Comparison of ENCODE assay signal across 8 cellular contexts in the genomic region with DNA sequence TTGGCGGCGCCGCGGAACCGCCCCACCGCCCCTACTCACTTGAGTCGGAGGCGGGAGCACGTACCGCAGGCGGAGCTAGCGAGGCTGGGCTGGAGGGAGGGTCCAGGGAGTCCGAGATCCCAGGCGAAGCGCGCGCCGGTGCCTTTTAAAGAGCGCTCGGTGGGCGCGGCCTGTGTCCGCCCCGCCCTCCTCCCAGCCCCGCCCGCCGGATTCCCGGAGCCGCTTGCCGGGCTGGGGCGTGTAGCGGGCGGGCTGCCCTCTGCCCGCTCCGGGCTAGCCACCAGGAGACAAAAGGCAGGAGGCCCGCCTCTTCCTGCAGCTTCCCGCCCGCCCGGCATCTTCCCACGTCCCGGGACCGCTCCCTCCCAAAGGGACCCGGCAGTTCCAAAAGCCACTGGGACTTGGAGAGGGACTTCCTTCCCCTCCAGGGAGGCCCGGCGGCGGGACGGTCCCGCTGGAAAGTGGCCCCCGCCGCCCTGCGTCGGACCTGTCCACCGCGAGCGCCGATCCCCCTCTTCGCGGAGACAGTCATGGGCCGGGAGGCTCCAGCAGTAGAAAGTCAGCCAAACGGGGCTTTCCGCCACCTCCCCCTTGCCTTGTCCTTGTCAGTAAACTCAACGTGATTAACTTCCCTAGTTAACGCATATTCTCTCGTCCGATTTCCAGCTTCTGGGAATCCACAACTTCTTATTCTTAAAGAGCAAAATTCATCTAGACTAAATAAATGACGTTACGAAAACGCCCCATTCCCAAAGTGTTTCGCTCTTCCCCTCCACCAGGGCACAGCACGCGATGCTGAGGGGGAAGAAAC. TPM values are rescaled to one million over a fixed set of nuclear protein-coding genes. Genes with fewer than 3 reads are reported as not detected.
DNase-seq lines count a peak whose midpoint lies in the region; ATAC-seq, FAIRE-seq and TF ChIP-seq lines count a peak whose summit lies in the region.

A gene (minus strand): TSS at position 121 of the 811 bp plus-strand sequence. CDS start 12,759 bp downstream, outside the sequence.

- no peak for FAIRE-seq in A549 (lab: Jason Lieb, UNC)

- H3K27me3 ChIP-seq in spleen (replicated peaks in 1 of 7), result peaks cover 0 to 45% (median 13%) of the 10 kb centered on the region in 7 donors

- TF ChIP-seq CTCF in A549 (IDR thresholded peaks at IDR 0.05), result no peak
- no peak for TF ChIP-seq CTCF in WTC11 (IDR thresholded peaks at IDR 0.05)
- TF ChIP-seq CTCF in spleen (IDR thresholded peaks at IDR 0.05 in 8 of 11, conservative IDR thresholded peaks at IDR 0.05 in 3 of 11), result peak in 3 of 11 experiments; percentile 6 to 17 (median 11)

- H3K9me3 Mint-ChIP-seq in WTC11, result no peaks in the 10 kb centered on the region
- no peaks in the 10 kb centered on the region for H3K9me3 Mint-ChIP-seq in central memory CD8-positive, alpha-beta T cell

- H3K4me3 ChIP-seq in A549 (peak within 1 kb of the TSS; percentile 56), spleen (peak within 1 kb of the TSS; percentile 48 to 79 (median 56))

- POLR2A ChIA-PET in A549 (lab: Yijun Ruan, JAX), result interaction anchor here (0.6 to 1.6 kb wide), 8 partner anchors 13 to 1054 kb away, joined by 3 to 11 read pairs (median 3); a partner anchor contains a TSS
- POLR2A ChIA-PET in WTC11 (lab: Charles Lee), result interaction anchor here (0.5 to 1.8 kb wide), 7 partner anchors 10 to 248 kb away, joined by 3 to 5 read pairs (median 3); no protein-coding TSS in a partner anchor

- CTCF ChIA-PET in A549 (lab: Yijun Ruan, JAX) (interaction anchor here (1.1 to 1.9 kb wide), 4 partner anchors 14 to 126 kb away, joined by 3 to 4 read pairs (median 3); no protein-coding TSS in a partner anchor), WTC11 (lab: Charles Lee) (interaction anchor here (0.6 to 2.7 kb wide), 6 partner anchors 9 to 259 kb away, joined by 3 to 24 read pairs (median 4); no protein-coding TSS in a partner anchor)

- WGBS in A549 (ENCODE audit: missing lambda C conversion rate), result 2% methylated on average over 40 of the region's 71 CpGs
- 1 to 4% (median 2%) methylated on average over 25 to 71 of the region's 71 CpGs for WGBS in spleen, 5 donors

- peak; percentile 86 to 91 for DNase-seq in A549 (ENCODE audit: low read depth in 1 of 2, low spot score in 1 of 2)
- peak; percentile 89 for DNase-seq in NCI-H2171 treated with DMSO at 0.1 percent for 48 hours (lab: John Stamatoyannopoulos, UW)
- DNase-seq in WTC11 (ENCODE audit: low spot score), result peak; percentile 95
- no peak for DNase-seq in central memory CD8-positive, alpha-beta T cell (ENCODE audit: low spot score in 2 of 2)
- peak; percentile 70 for DNase-seq in iris pigment epithelial cell (ENCODE audit: low read depth)
- DNase-seq in spleen, result peak; percentile 90

- no peaks in the 10 kb centered on the region for H3K36me3 ChIP-seq in spleen

- H3K27me3 Mint-ChIP-seq in WTC11 (ENCODE audit: low read depth), result no peaks in the 10 kb centered on the region
- H3K27me3 Mint-ChIP-seq in central memory CD8-positive, alpha-beta T cell, result peaks cover 85% of the 10 kb centered on the region

- peaks cover 10% of the 10 kb centered on the region; the same call in 2 of the 3 replicates for H3K4me1 ChIP-seq in A549
- peaks cover 5 to 28% (median 16%) of the 10 kb centered on the region in 6 donors for H3K4me1 ChIP-seq in spleen

- H3K4me3 Mint-ChIP-seq in WTC11, result peak within 1 kb of the TSS; percentile 95
- peak within 1 kb of the TSS; percentile 85 for H3K4me3 Mint-ChIP-seq in central memory CD8-positive, alpha-beta T cell

- H3K4me2 ChIP-seq in A549, result peak within 1 kb of the TSS; percentile 80

- no peak for TF ChIP-seq RAD21 in A549 (conservative IDR thresholded peaks at IDR 0.05 in 1 of 2, IDR thresholded peaks at IDR 0.05 in 1 of 2)

- H3K27ac ChIP-seq in A549, result peak within 1 kb of the TSS; percentile 87 to 88
- H3K27ac ChIP-seq in spleen, result peak within 1 kb of the TSS; percentile 50 to 90 (median 82)

- peak; percentile 89 for TF ChIP-seq POLR2A in A549 (IDR thresholded peaks at IDR 0.05; ENCODE audit: low read length)
- TF ChIP-seq POLR2A in spleen (IDR thresholded peaks at IDR 0.05), result no peak

- peak within 1 kb of the TSS; percentile 98 for H3K27ac Mint-ChIP-seq in WTC11
- no peak within 1 kb of the TSS for H3K27ac Mint-ChIP-seq in central memory CD8-positive, alpha-beta T cell (ENCODE audit: low read depth)

- H3K4me1 Mint-ChIP-seq in WTC11, result peaks cover 42% of the 10 kb centered on the region
- H3K4me1 Mint-ChIP-seq in central memory CD8-positive, alpha-beta T cell, result peaks cover 11% of the 10 kb centered on the region

- intact Hi-C loops in spleen (cut with DNase I; ENCODE audit: low total_unique reads), result no loop called here

- ATAC-seq in A549 (peak; percentile 86 to 95), GM18858 (IDR thresholded peaks at IDR 0.05; ENCODE audit: unreplicated experiment) (peak; percentile 85), HG03064 (IDR thresholded peaks at IDR 0.05; ENCODE audit: low read depth, unreplicated experiment) (peak; percentile 93), WTC11 (peak; percentile 89)
- ATAC-seq in central memory CD8-positive, alpha-beta T cell (replicated peaks; ENCODE audit: extremely low read depth, poor library complexity, severe bottlenecking), result peak; percentile 53

- H3K9me3 ChIP-seq in A549 (no peaks in the 10 kb centered on the region), spleen (no peaks in the 10 kb centered on the region)

- no peak for TF ChIP-seq EP300 in A549 (IDR thresholded peaks at IDR 0.05)

- no peaks in the 10 kb centered on the region for H3K36me3 Mint-ChIP-seq in WTC11
- H3K36me3 Mint-ChIP-seq in central memory CD8-positive, alpha-beta T cell (ENCODE audit: insufficient read depth), result no peaks in the 10 kb centered on the region

TF ChIP-seq in A549, 52 proteins besides CTCF, POLR2A, EP300 and RAD21 (continues in another document):
- TF ChIP-seq, protein P1, sequence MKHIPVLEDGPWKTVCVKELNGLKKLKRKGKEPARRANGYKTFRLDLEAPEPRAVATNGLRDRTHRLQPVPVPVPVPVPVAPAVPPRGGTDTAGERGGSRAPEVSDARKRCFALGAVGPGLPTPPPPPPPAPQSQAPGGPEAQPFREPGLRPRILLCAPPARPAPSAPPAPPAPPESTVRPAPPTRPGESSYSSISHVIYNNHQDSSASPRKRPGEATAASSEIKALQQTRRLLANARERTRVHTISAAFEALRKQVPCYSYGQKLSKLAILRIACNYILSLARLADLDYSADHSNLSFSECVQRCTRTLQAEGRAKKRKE (CRISPR knock-in tag; IDR thresholded peaks at IDR 0.05; ENCODE audit: low read depth), result no peak
- TF ChIP-seq KDM5A (IDR thresholded peaks at IDR 0.05) (no peak), ZNF302 (CRISPR knock-in tag; IDR thresholded peaks at IDR 0.05) (no peak), RNF2 (IDR thresholded peaks at IDR 0.05; ENCODE audit: borderline replicate concordance, low read depth) (no peak), JUN (IDR thresholded peaks at IDR 0.05) (peak in 1 of 2 experiments; percentile 38; a peak in 1 of 5 replicates), CBX2 (IDR thresholded peaks at IDR 0.05; ENCODE audit: borderline replicate concordance, low read depth) (no peak), HEYL (CRISPR knock-in tag; IDR thresholded peaks at IDR 0.05) (no peak)
- TF ChIP-seq, protein P2, sequence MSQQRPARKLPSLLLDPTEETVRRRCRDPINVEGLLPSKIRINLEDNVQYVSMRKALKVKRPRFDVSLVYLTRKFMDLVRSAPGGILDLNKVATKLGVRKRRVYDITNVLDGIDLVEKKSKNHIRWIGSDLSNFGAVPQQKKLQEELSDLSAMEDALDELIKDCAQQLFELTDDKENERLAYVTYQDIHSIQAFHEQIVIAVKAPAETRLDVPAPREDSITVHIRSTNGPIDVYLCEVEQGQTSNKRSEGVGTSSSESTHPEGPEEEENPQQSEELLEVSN (IDR thresholded peaks at IDR 0.05; ENCODE audit: borderline replicate concordance, low read depth), result peak; percentile 91

TF ChIP-seq in WTC11, 78 proteins besides CTCF, POLR2A, EP300 and RAD21 (continues in another document):
- TF ChIP-seq TEAD1 (CRISPR knock-in tag; IDR thresholded peaks at IDR 0.05), result no peak; the same call in 1 of the 2 replicates
- TF ChIP-seq, protein P3, sequence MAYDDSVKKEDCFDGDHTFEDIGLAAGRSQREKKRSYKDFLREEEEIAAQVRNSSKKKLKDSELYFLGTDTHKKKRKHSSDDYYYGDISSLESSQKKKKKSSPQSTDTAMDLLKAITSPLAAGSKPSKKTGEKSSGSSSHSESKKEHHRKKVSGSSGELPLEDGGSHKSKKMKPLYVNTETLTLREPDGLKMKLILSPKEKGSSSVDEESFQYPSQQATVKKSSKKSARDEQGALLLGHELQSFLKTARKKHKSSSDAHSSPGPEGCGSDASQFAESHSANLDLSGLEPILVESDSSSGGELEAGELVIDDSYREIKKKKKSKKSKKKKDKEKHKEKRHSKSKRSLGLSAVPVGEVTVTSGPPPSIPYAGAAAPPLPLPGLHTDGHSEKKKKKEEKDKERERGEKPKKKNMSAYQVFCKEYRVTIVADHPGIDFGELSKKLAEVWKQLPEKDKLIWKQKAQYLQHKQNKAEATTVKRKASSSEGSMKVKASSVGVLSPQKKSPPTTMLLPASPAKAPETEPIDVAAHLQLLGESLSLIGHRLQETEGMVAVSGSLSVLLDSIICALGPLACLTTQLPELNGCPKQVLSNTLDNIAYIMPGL (CRISPR knock-in tag; IDR thresholded peaks at IDR 0.05), result peak; percentile 49; the same call in 1 of the 2 replicates
- 0 out of 2 replicates have a peak, but pooled peaks have one; percentile 28 for TF ChIP-seq ZNF263 (CRISPR knock-in tag; IDR thresholded peaks at IDR 0.05; ENCODE audit: low read depth)
- TF ChIP-seq, protein P4, sequence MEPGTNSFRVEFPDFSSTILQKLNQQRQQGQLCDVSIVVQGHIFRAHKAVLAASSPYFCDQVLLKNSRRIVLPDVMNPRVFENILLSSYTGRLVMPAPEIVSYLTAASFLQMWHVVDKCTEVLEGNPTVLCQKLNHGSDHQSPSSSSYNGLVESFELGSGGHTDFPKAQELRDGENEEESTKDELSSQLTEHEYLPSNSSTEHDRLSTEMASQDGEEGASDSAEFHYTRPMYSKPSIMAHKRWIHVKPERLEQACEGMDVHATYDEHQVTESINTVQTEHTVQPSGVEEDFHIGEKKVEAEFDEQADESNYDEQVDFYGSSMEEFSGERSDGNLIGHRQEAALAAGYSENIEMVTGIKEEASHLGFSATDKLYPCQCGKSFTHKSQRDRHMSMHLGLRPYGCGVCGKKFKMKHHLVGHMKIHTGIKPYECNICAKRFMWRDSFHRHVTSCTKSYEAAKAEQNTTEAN (CRISPR knock-in tag; IDR thresholded peaks at IDR 0.05), result 0 out of 2 replicates have a peak, but pooled peaks have one; percentile 29

RNA-seq across cellular contexts. Expression of the gene that starts here (rescaled TPM):
- polyA plus RNA-seq in A549 (2011; rRNA removed) (19.2 and 19.5 TPM in 2 replicates), A549 (2017; fragmentation: RNase III; extraction: RNeasy Plus Mini Kit Qiagen cat#74134 plus additional on column Dnase treatment) (23.4 to 23.6 TPM (median 23.6 TPM) in 3 replicates), spleen (10 to 100 TPM; 25.0 to 38.6 (median 33.3) TPM)
- polyA plus RNA-seq in A549 (2012; cell fraction: cytosol; rRNA removed), result 17.3 and 18.4 TPM in 2 replicates
- polyA plus RNA-seq in A549 (2012; cell fraction: nucleus; rRNA removed), result 7.3 and 8.8 TPM in 2 replicates
- polyA minus RNA-seq in A549 (2011; rRNA and poly(A)+ RNA removed), result 4.9 and 7.3 TPM in 2 replicates
- total RNA-seq in WTC11 (2021) (157 to 179 TPM (median 176 TPM) in 3 replicates), spleen (10 to 100 TPM in 6 of 7 donors, 1 to 10 TPM in 1; 8.9 to 27.0 (median 15.5) TPM)

Comparison
In these comparisons a context has a peak if more than half of its experiments do, and no peak if none do; other contexts are left out.
1. DNase-seq: peak in A549 (2 of 2), NCI-H2171 treated with DMSO at 0.1 percent for 48 hours (single experiment), WTC11 (single experiment), iris pigment epithelial cell (single experiment) and spleen (single experiment); none in central memory CD8-positive, alpha-beta T cell (0 of 2).
2. Peak in every context shown above with its lines, with median percentiles within 50 percentile points of each other: ATAC-seq.